Comparison of ENCODE assay signal across 10 cellular contexts in the genomic region with DNA sequence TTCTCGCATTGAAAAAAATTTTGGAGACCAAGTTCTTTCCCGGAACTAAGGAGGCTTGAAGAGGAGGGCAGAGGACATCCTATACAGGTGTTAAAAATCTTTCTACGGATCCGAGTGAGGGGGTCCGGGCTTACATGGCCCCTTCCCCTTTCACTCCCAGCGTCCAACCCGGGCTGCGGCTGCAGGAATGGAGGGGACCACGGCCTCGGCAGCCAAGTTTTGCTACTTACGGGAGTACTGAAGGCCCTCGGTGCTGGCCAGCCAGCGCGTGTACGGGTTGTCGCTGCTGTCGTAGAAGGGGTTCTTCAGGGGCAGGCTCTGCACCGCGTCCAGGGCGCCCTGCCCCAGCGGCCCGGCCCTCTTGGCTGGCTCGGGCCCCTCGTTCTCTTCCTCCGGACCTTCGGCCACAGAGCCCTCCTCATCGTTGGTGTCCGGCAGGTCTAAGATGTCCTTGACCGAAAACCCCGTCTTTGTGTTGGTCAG. TPM values are rescaled to one million over a fixed set of nuclear protein-coding genes. Genes with fewer than 3 reads are reported as not detected.
A peak's percentile ranks its signal among the peaks of the same experiment; 100 is the strongest.
DNase-seq lines count a peak whose midpoint lies in the region; ATAC-seq and TF ChIP-seq lines count a peak whose summit lies in the region.
"Had no signal": no experiment of that assay in that cellular context is flagged by ENCODE, and none has a peak within 500 bp of the region (broad histone marks: within the 10 kb centered on the region; RNA-seq: fewer than 3 reads in every experiment).

No MANE protein-coding gene starts in this region.

- H3K4me3 Mint-ChIP-seq in T-helper 1 cell treated with Interleukin-12 subunit alpha and Interleukin-12 subunit beta and Interleukin-4 antibody, amounts not matched to agents 30 μg/mL and 1 μg/mL, for 36 hours = no peak overlapping the region

- no peak for ATAC-seq in PC-3
- no peak for ATAC-seq in HG02763 (IDR thresholded peaks at IDR 0.05; ENCODE audit: unreplicated experiment)

- H3K36me3 ChIP-seq in PC-3 (ENCODE audit: low read depth, low read length) (no peaks in the 10 kb centered on the region), esophagus squamous epithelium (no peaks in the 10 kb centered on the region), skeletal muscle satellite cell (ENCODE audit: insufficient read depth, low read length) (no peaks in the 10 kb centered on the region)

- DNase-seq in T-helper 1 cell = no peak
- no peak for DNase-seq in PC-3
- DNase-seq in esophagus squamous epithelium (lab: John Stamatoyannopoulos, UW) = no peak
- no peak for DNase-seq in T1000 (lab: John Stamatoyannopoulos, UW)
- no peak for DNase-seq in GDM1 (lab: John Stamatoyannopoulos, UW)
- DNase-seq: activated CD8-positive, alpha-beta memory T cell treated with anti-CD3 and anti-CD28 coated beads for 24 hours; NCI-H146 had no signal

- H3K4me2 ChIP-seq in PC-3 (ENCODE audit: low read length) (peak overlapping the region; percentile 77; the same call in 1 of the 2 replicates), skeletal muscle satellite cell (ENCODE audit: low read length) (peak overlapping the region; percentile 72)

- no peak overlapping the region for H2AFZ ChIP-seq in PC-3 (ENCODE audit: low read length)

- H3F3A ChIP-seq in PC-3 (ENCODE audit: low read length, unreplicated experiment) = no peaks in the 10 kb centered on the region

- TF ChIP-seq POLR2A in esophagus squamous epithelium (IDR thresholded peaks at IDR 0.05) = no peak

- no peaks in the 10 kb centered on the region for H3K9me3 ChIP-seq in PC-3 (ENCODE audit: low read length)
- no peaks in the 10 kb centered on the region for H3K9me3 ChIP-seq in esophagus squamous epithelium
- H3K9me3 ChIP-seq in skeletal muscle satellite cell (replicated peaks; ENCODE audit: low read length) = no peaks in the 10 kb centered on the region

- H3K79me2 ChIP-seq in PC-3 (ENCODE audit: low read length) = no peaks in the 10 kb centered on the region

- H3K4me1 Mint-ChIP-seq in T-helper 1 cell treated with Interleukin-12 subunit alpha and Interleukin-12 subunit beta and Interleukin-4 antibody, amounts not matched to agents 30 μg/mL and 1 μg/mL, for 36 hours (ENCODE audit: low read depth) = peaks cover 14% of the 10 kb centered on the region

- intact Hi-C loops in PC-3 (cut with micrococcal nuclease) = no loop called here
- intact Hi-C loops in esophagus squamous epithelium (cut with DNase I) = no loop called here

- peaks cover 6% of the 10 kb centered on the region for H3K36me3 Mint-ChIP-seq in T-helper 1 cell treated with Interleukin-12 subunit alpha and Interleukin-12 subunit beta and Interleukin-4 antibody, amounts not matched to agents 30 μg/mL and 1 μg/mL, for 36 hours (ENCODE audit: low read depth)

- H3K27me3 ChIP-seq in PC-3 (ENCODE audit: low read length) (peaks cover 85% of the 10 kb centered on the region), esophagus squamous epithelium (peaks cover 52 to 100% (median 70%) of the 10 kb centered on the region in 4 donors), skeletal muscle satellite cell (ENCODE audit: control insufficient read depth, insufficient read depth, low read length) (peaks cover 89% of the 10 kb centered on the region)

- no TSS peak for BruUV-seq in PC-3 (replicated peaks; lab: Mats Ljungman, UMichigan)

- TF ChIP-seq CTCF in PC-3 (conservative IDR thresholded peaks at IDR 0.05; ENCODE audit: low read depth, low read length) (no peak), esophagus squamous epithelium (IDR thresholded peaks at IDR 0.05) (no peak)

- H3K4me3 ChIP-seq in PC-3 (ENCODE audit: low read length) (no peak overlapping the region), esophagus squamous epithelium (peak overlapping the region in 3 of 4 donors; percentile 2 to 58 (median 35)), skeletal muscle satellite cell (ENCODE audit: low read length) (no peak overlapping the region)

- H3K4me1 ChIP-seq in PC-3 (ENCODE audit: insufficient read depth, low read length) (0 out of 2 replicates have a peak, but pooled peaks cover 8% of the 10 kb centered on the region), esophagus squamous epithelium (peaks cover 45 to 85% (median 57%) of the 10 kb centered on the region in 3 donors), skeletal muscle satellite cell (ENCODE audit: control insufficient read depth, insufficient read depth, low read length) (peaks cover 29% of the 10 kb centered on the region)

- no peak overlapping the region for H3K9ac ChIP-seq in PC-3 (ENCODE audit: low read length)
- no peak overlapping the region for H3K9ac ChIP-seq in skeletal muscle satellite cell (ENCODE audit: low read depth, low read length)

- no peaks in the 10 kb centered on the region for H4K20me1 ChIP-seq in PC-3 (ENCODE audit: low read length)

- H3K9me2 ChIP-seq in PC-3 (replicated peaks; ENCODE audit: low read length) = no peaks in the 10 kb centered on the region

- POLR2A ChIA-PET in PC-3 (lab: Charles Lee; ENCODE audit: unreplicated experiment) = no interaction called here

- H3K27ac Mint-ChIP-seq in T-helper 1 cell treated with Interleukin-12 subunit alpha and Interleukin-12 subunit beta and Interleukin-4 antibody, amounts not matched to agents 30 μg/mL and 1 μg/mL, for 36 hours = peak overlapping the region; percentile 76

- CTCF ChIA-PET in PC-3 (lab: Charles Lee) = no interaction called here

- H3K9me3 Mint-ChIP-seq in T-helper 1 cell treated with Interleukin-12 subunit alpha and Interleukin-12 subunit beta and Interleukin-4 antibody, amounts not matched to agents 30 μg/mL and 1 μg/mL, for 36 hours = no peaks in the 10 kb centered on the region

- peaks cover 84% of the 10 kb centered on the region for H3K27me3 Mint-ChIP-seq in T-helper 1 cell treated with Interleukin-12 subunit alpha and Interleukin-12 subunit beta and Interleukin-4 antibody, amounts not matched to agents 30 μg/mL and 1 μg/mL, for 36 hours (ENCODE audit: low read depth)

- whole genome bisulfite sequencing in esophagus squamous epithelium, 2 donors = 10 to 15% methylated on average over 9 to 17 of the region's 30 CpGs

- H3K27ac ChIP-seq in PC-3 (ENCODE audit: low read length) (no peak overlapping the region), esophagus squamous epithelium (no peak overlapping the region)

RNA-seq across cellular contexts. Expression of gene NKX2-2, which starts 0.6 kb away (rescaled TPM):
- total RNA-seq in PC-3 (2014; rRNA removed) (not detected in 2 replicates), esophagus squamous epithelium (not detected)
- 0.22 and 0.51 TPM in 2 replicates for total RNA-seq in skeletal muscle satellite cell (2012; rRNA removed)

Comparison
In these comparisons a context has a peak if more than half of its experiments do, and no peak if none do; other contexts are left out.
1. H3K4me3 ChIP-seq: peak in esophagus squamous epithelium (3 of 4); none in PC-3 (single experiment) and skeletal muscle satellite cell (single experiment).